ENCODE assay signal across 13 cellular contexts in the genomic region with DNA sequence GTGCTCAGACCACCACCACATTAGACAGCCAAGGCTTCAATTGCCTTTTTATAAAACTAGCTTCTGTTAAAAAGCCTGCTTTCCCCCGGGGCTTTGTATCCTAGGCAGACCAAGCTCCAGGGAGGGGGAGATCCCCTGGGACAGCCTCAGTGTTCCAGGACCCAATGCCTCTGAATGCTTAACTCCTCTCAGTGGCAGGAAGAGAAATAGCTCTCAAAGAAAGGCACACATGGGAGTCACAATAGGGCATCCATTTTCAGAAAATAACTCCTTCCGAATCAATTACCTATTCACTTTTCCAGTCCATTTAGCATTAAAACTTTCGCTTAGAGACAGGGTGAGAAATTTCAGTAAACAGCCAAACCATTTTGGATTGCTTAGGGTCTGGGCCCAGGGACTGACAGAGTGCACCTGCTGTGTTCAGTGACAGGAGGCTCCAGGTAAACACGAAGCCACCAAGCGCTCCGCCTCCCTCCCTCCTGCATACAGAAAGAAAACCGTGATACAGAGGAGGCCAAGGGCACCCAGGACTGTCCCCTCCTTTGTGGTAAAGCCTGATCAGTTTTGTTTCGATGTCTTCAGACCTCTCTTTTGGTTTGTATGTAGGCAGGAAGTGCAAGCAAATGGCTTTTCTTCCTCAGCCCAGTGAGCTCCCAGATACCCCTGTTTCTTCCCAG.
A peak's percentile ranks its signal among the peaks of the same experiment; 100 is the strongest.
DNase-seq lines count a peak whose midpoint lies in the region; ATAC-seq and TF ChIP-seq lines count a peak whose summit lies in the region.
"Had no signal": no experiment of that assay in that cellular context is flagged by ENCODE, and none has a peak within 500 bp of the region (broad histone marks: within the 10 kb centered on the region; RNA-seq: fewer than 3 reads in every experiment).

No MANE protein-coding gene starts in this region.

- TF ChIP-seq CTCF in GM20000 (IDR thresholded peaks at IDR 0.05; ENCODE audit: extremely low read depth, missing control alignments) (peak; percentile 1), osteocyte (IDR thresholded peaks at IDR 0.05) (no peak), sigmoid colon (IDR thresholded peaks at IDR 0.05) (no peak)

- H3K4me3 ChIP-seq in SK-N-MC: peak overlapping the region; percentile 43
- H3K4me3 ChIP-seq in sigmoid colon: no peak overlapping the region
- H3K4me3 ChIP-seq: MG63 had no signal

- no peak overlapping the region for H3K4me3 Mint-ChIP-seq in osteocyte (ENCODE audit: unreplicated experiment)
- H3K4me3 Mint-ChIP-seq: activated T-helper 1 cell treated with anti-CD3 and anti-CD28 coated beads, Interleukin-12 subunit alpha, Interleukin-12 subunit beta, Interleukin-2, Interleukin-4 antibody, amounts not matched to agents 30 ng/mL and 10 ng/mL and 1 ng/mL, durations not matched to agents 14 hours and 24 hours and 36 hours had no signal

- no peak for ATAC-seq in GM21360 (IDR thresholded peaks at IDR 0.05; ENCODE audit: unreplicated experiment)

- DNase-seq in GM20000 (ENCODE audit: low spot score): no peak
- peak; percentile 64 for DNase-seq in NCI-H187 treated with DMSO at 0.1 percent for 48 hours (lab: John Stamatoyannopoulos, UW)
- no peak for DNase-seq in SK-N-MC (ENCODE audit: low read depth, low spot score)
- peak; percentile 44 for DNase-seq in osteocyte (ENCODE audit: extremely low spot score, unreplicated experiment)
- DNase-seq in sigmoid colon: no peak
- DNase-seq in CD1c-positive myeloid dendritic cell (ENCODE audit: extremely low spot score): no peak
- DNase-seq: activated CD4-positive, alpha-beta T cell treated with anti-CD3 and anti-CD28 coated beads for 4 hours; DMS 273 treated with DMSO at 0.1 percent for 48 hours; effector memory CD4-positive, alpha-beta T cell; kidney glomerular epithelial cell; MG63 had no signal

- intact Hi-C loops in sigmoid colon (cut with DNase I): no loop called here

- no peaks in the 10 kb centered on the region for H3K9me3 Mint-ChIP-seq in osteocyte (ENCODE audit: unreplicated experiment)
- H3K9me3 Mint-ChIP-seq: activated T-helper 1 cell treated with anti-CD3 and anti-CD28 coated beads, Interleukin-12 subunit alpha, Interleukin-12 subunit beta, Interleukin-2, Interleukin-4 antibody, amounts not matched to agents 30 ng/mL and 10 ng/mL and 1 ng/mL, durations not matched to agents 14 hours and 24 hours and 36 hours had no signal

- no peak for TF ChIP-seq POLR2A in sigmoid colon (IDR thresholded peaks at IDR 0.05)

- no peaks in the 10 kb centered on the region for H3K9me3 ChIP-seq in SK-N-MC (ENCODE audit: low read depth, low read length)
- no peaks in the 10 kb centered on the region for H3K9me3 ChIP-seq in sigmoid colon
- H3K9me3 ChIP-seq: MG63 had no signal

- H3K27ac Mint-ChIP-seq in osteocyte (ENCODE audit: unreplicated experiment): no peak overlapping the region
- H3K27ac Mint-ChIP-seq: activated T-helper 1 cell treated with anti-CD3 and anti-CD28 coated beads, Interleukin-12 subunit alpha, Interleukin-12 subunit beta, Interleukin-2, Interleukin-4 antibody, amounts not matched to agents 30 ng/mL and 10 ng/mL and 1 ng/mL, durations not matched to agents 14 hours and 24 hours and 36 hours had no signal

- no peak for TF ChIP-seq EP300 in sigmoid colon (IDR thresholded peaks at IDR 0.05)

- peaks cover 9% of the 10 kb centered on the region for H3K36me3 Mint-ChIP-seq in osteocyte (ENCODE audit: unreplicated experiment)

- H3K27me3 Mint-ChIP-seq in osteocyte (ENCODE audit: unreplicated experiment): no peaks in the 10 kb centered on the region

- peaks cover 14% of the 10 kb centered on the region for H3K4me1 Mint-ChIP-seq in osteocyte (ENCODE audit: unreplicated experiment)

- H3K9ac ChIP-seq in SK-N-MC (ENCODE audit: insufficient read length): no peak overlapping the region

- H3K4me1 ChIP-seq in sigmoid colon: peaks cover 0 to 25% (median 0%) of the 10 kb centered on the region in 4 donors

- WGBS in sigmoid colon, 2 donors: 71 to 79% methylated on average over 8 of the region's 8 CpGs

- H3K27ac ChIP-seq in SK-N-MC (peak overlapping the region; percentile 50), sigmoid colon (no peak overlapping the region)

- H3K36me3 ChIP-seq in SK-N-MC (ENCODE audit: insufficient read depth, low read length) (no peaks in the 10 kb centered on the region), sigmoid colon (peaks cover 0 to 17% (median 8%) of the 10 kb centered on the region in 4 donors)
- H3K36me3 ChIP-seq: MG63 had no signal

- no peaks in the 10 kb centered on the region for H3K27me3 ChIP-seq in sigmoid colon
- H3K27me3 ChIP-seq: MG63 had no signal

Comparison
In these comparisons a context has a peak if more than half of its experiments do, and no peak if none do; other contexts are left out.
1. DNase-seq: peak in NCI-H187 treated with DMSO at 0.1 percent for 48 hours (single experiment) and osteocyte (single experiment); none in GM20000 (single experiment), SK-N-MC (single experiment), sigmoid colon (single experiment) and CD1c-positive myeloid dendritic cell (single experiment).